1 cellular context compared by ENCODE assay signal in the genomic region with DNA sequence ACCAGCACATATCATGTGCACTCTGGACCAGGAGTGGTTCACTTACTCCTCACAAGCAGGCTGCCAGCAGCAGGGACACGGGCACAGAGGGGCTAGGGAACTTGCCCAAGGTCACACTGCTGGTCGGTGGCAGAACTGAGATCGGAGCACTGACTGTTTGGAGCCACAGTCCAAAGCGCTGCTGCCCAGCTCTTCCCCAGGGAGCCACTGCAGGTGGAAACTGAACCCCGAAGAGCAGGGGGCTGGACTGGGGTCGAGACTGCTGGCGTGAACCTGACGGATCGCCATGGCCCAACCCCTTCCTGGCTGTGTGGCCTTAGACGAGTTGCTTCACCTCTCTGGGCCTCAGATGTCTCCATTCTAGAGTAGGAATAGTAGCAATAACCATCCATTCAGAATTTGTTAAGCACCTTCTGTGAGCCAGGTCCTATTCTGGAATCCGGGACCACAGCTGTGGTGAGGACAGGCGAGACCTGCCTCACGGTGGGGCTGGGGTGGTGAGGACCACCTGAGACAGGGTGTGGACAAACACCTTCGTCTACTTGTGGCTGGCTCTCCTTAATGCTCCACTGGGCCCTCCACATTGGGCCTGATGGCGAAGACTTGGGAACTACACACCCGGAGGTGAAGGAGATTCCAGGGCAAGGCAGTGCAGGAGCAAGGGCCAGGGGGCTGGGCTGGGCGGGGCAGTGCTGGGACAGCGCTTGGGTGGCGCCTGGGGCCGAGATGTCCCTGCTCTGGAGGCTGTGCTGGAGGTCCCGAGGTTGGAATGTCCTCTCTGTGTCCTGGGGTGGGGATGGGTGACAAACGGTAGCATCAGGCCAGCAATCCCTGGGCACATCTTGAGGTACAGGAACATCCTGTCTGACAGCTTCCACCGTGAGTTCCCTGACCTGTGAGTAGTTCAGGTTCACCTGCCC.
TF ChIP-seq lines count a peak whose summit lies in the region.

No MANE protein-coding gene starts in this region.

TF ChIP-seq in HCT116, 20 proteins besides CTCF, POLR2A, EP300 and RAD21:
- peak; percentile 46; the same call in 1 of the 2 replicates for TF ChIP-seq SP1 (IDR thresholded peaks at IDR 0.05; ENCODE audit: low read depth)
- TF ChIP-seq JUND (IDR thresholded peaks at IDR 0.05): no peak
